Comparison of ENCODE assay signal across 19 cellular contexts in the genomic region with DNA sequence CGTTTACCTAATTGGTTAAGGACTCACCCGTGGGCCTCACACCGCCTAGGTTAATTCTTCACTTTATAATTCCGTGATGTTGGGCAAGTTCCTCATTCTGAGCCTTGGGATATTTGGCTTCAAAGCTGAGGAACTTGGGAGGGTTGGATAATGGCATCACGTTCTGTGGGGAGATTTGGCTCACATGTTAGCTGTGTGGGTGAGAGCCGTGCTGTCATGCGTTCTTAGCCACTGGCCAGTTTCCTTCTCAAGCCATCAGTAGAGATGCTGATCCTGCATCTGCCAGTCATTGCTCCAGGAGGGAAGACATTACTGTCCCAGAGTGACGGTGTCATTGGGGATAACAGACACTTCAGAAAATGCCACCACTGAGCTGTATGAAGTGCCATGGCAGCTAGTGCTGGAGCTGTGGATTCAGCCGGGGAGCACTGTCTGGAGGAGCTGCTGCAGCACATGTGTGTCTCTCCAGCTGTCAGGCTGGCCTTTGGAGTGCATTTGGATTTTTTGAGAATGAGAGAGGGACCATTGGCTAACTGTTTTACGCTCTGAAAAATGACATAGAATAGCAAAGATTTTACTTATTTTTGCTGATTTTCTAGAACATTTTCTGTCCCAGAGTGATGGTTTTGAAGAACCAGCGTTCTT. TPM values are rescaled to one million over a fixed set of nuclear protein-coding genes. Genes with fewer than 3 reads are reported as not detected.
DNase-seq lines count a peak whose midpoint lies in the region; ATAC-seq and TF ChIP-seq lines count a peak whose summit lies in the region.
"Had no signal": no experiment of that assay in that cellular context is flagged by ENCODE, and none has a peak within 500 bp of the region (broad histone marks: within the 10 kb centered on the region; RNA-seq: fewer than 3 reads in every experiment).

No MANE protein-coding gene starts in this region.

- no peaks in the 10 kb centered on the region for H3K27me3 ChIP-seq in CD8-positive, alpha-beta memory T cell (ENCODE audit: insufficient read depth, low read length, poor library complexity, severe bottlenecking)
- H3K27me3 ChIP-seq in fibroblast of lung (ENCODE audit: control insufficient read depth, insufficient read depth, low read length) (no peaks in the 10 kb centered on the region), mesendoderm (ENCODE audit: insufficient read depth, low read length, poor library complexity) (no peaks in the 10 kb centered on the region)
- H3K27me3 ChIP-seq: esophagus muscularis mucosa, sigmoid colon had no signal

- peaks cover 81 to 96% (median 91%) of the 10 kb centered on the region in 3 donors for H3K4me1 Mint-ChIP-seq in CD8-positive, alpha-beta memory T cell
- H3K4me1 Mint-ChIP-seq in progenitor cell of endocrine pancreas (ENCODE audit: low read depth), result peaks cover 24% of the 10 kb centered on the region

- peaks cover 91% of the 10 kb centered on the region for H3K79me2 ChIP-seq in fibroblast of lung (ENCODE audit: control insufficient read depth, insufficient read depth, low read length)
- H3K79me2 ChIP-seq in mesendoderm (ENCODE audit: control insufficient read depth, insufficient read depth, low read length), result peaks cover 61% of the 10 kb centered on the region

- no CpG with 5 or more reads among the region's 11 CpGs for WGBS in mesendoderm (ENCODE audit: extremely low coverage, insufficient coverage, low lambda C conversion rate)

- H2BK120ac ChIP-seq in mesendoderm (ENCODE audit: low read depth, low read length), result no peak overlapping the region

- H3K4me3 Mint-ChIP-seq in CD8-positive, alpha-beta memory T cell, result peak overlapping the region in 2 of 7 donors; percentile 37 to 41
- no peak overlapping the region for H3K4me3 Mint-ChIP-seq in progenitor cell of endocrine pancreas (ENCODE audit: low read depth)

- POLR2A ChIA-PET in CD8-positive, alpha-beta memory T cell (lab: Charles Lee), result no interaction called here

- H2AK5ac ChIP-seq in mesendoderm (ENCODE audit: low read length), result no peak overlapping the region

- no peaks in the 10 kb centered on the region for H3K9me3 Mint-ChIP-seq in CD8-positive, alpha-beta memory T cell
- H3K9me3 Mint-ChIP-seq in progenitor cell of endocrine pancreas (ENCODE audit: low read depth), result no peaks in the 10 kb centered on the region
- H3K9me3 Mint-ChIP-seq: activated T-helper 2 cell treated with anti-CD3 and anti-CD28 coated beads, Interferon-gamma antibody, Interleukin-2, Interleukin-4, amounts not matched to agents 10 μg/mL and 5 μg/mL and 100 μg/mL, durations not matched to agents 14 hours and 24 hours and 36 hours had no signal

- no peak overlapping the region for H3K56ac ChIP-seq in mesendoderm (ENCODE audit: low read length)

- H3K4ac ChIP-seq in mesendoderm (ENCODE audit: low read depth, low read length), result no peak overlapping the region

- H3K36me3 Mint-ChIP-seq in CD8-positive, alpha-beta memory T cell, result no peaks in the 10 kb centered on the region
- no peaks in the 10 kb centered on the region for H3K36me3 Mint-ChIP-seq in progenitor cell of endocrine pancreas (ENCODE audit: insufficient read depth)

- peaks cover 38% of the 10 kb centered on the region for H3K79me1 ChIP-seq in mesendoderm (ENCODE audit: low read length)

- no peaks in the 10 kb centered on the region for H3K9me3 ChIP-seq in CD8-positive, alpha-beta memory T cell (ENCODE audit: low read length)
- H3K9me3 ChIP-seq in KOPT-K1 (ENCODE audit: insufficient read depth, low read length, poor library complexity, severe bottlenecking), result no peaks in the 10 kb centered on the region
- no peaks in the 10 kb centered on the region for H3K9me3 ChIP-seq in fibroblast of lung (ENCODE audit: control insufficient read depth, insufficient read depth, low read depth, low read length)
- H3K9me3 ChIP-seq: esophagus muscularis mucosa, HAP-1, sigmoid colon had no signal

- H4K20me1 ChIP-seq in fibroblast of lung (ENCODE audit: control insufficient read depth, extremely low read depth, insufficient read depth, low read length), result no peaks in the 10 kb centered on the region

- H3K4me3 ChIP-seq in CD8-positive, alpha-beta memory T cell (ENCODE audit: low read length), result no peak overlapping the region
- H3K4me3 ChIP-seq in fibroblast of lung (replicated peaks in 1 of 4; ENCODE audit: control extremely low read depth in 1 of 4, insufficient read depth in 1 of 4, low read depth in 3 of 4, low read length in 4 of 4), result no peak overlapping the region
- no peak overlapping the region for H3K4me3 ChIP-seq in mesendoderm (ENCODE audit: low read length)
- H3K4me3 ChIP-seq: esophagus muscularis mucosa, HAP-1, sigmoid colon had no signal

- H2BK5ac ChIP-seq in mesendoderm (ENCODE audit: low read length), result no peak overlapping the region

- H3K27ac ChIP-seq in CD8-positive, alpha-beta memory T cell (ENCODE audit: low read depth, low read length), result no peak overlapping the region
- H3K27ac ChIP-seq in KOPT-K1 (ENCODE audit: low read depth, low read length, poor library complexity, severe bottlenecking) (peak overlapping the region; percentile 24), fibroblast of lung (ENCODE audit: insufficient read depth, low read length) (peak overlapping the region; percentile 19), mesendoderm (ENCODE audit: low read depth, low read length) (no peak overlapping the region)
- H3K27ac ChIP-seq: sigmoid colon had no signal

- peak overlapping the region in 6 of 8 donors; percentile 5 to 84 (median 68) for H3K27ac Mint-ChIP-seq in CD8-positive, alpha-beta memory T cell
- peak overlapping the region; percentile 37 for H3K27ac Mint-ChIP-seq in progenitor cell of endocrine pancreas
- H3K27ac Mint-ChIP-seq: activated T-helper 2 cell treated with anti-CD3 and anti-CD28 coated beads, Interferon-gamma antibody, Interleukin-2, Interleukin-4, amounts not matched to agents 10 μg/mL and 5 μg/mL and 100 μg/mL, durations not matched to agents 14 hours and 24 hours and 36 hours had no signal

- no peak overlapping the region for H2BK15ac ChIP-seq in mesendoderm (replicated peaks; ENCODE audit: low read depth)

- no peak overlapping the region for H4K8ac ChIP-seq in mesendoderm (ENCODE audit: low read depth, low read length)

- H3K18ac ChIP-seq in mesendoderm (ENCODE audit: low read length), result no peak overlapping the region

- no peak overlapping the region for H4K5ac ChIP-seq in mesendoderm (ENCODE audit: low read length)

- CTCF ChIA-PET in CD8-positive, alpha-beta memory T cell (lab: Charles Lee), result no interaction called here

- no peak overlapping the region for H2AFZ ChIP-seq in fibroblast of lung (ENCODE audit: low read length)

- DNase-seq in CD8-positive, alpha-beta memory T cell, result no peak
- DNase-seq in fibroblast of lung (ENCODE audit: low read depth in 2 of 2) (peak in 1 of 2 donors; percentile 40), progenitor cell of endocrine pancreas (ENCODE audit: low spot score, unreplicated experiment) (no peak), mesendoderm (no peak)
- DNase-seq in stimulated activated CD4-positive, alpha-beta T cell treated with anti-CD3 and anti-CD28 coated beads, Interleukin-2, amount 100 ng/mL, for 24 hours, result no peak
- DNase-seq: activated CD4-positive, alpha-beta T cell treated with anti-CD3 and anti-CD28 coated beads, Interleukin-2, amount 50 U/mL, for 48 hours; anterior cingulate cortex; cortex of kidney; DMS79; NCI-H1105; NCI-H226; sigmoid colon; stimulated activated naive CD8-positive, alpha-beta T cell treated with anti-CD3 and anti-CD28 coated beads, Interleukin-15, Interleukin-2, amounts not matched to agents 100 U/mL and 50 U/mL, for 24 hours had no signal

- no peaks in the 10 kb centered on the region for H3K27me3 Mint-ChIP-seq in CD8-positive, alpha-beta memory T cell
- H3K27me3 Mint-ChIP-seq in progenitor cell of endocrine pancreas, result no peaks in the 10 kb centered on the region

- ATAC-seq in GM21619 (IDR thresholded peaks at IDR 0.05; ENCODE audit: unreplicated experiment) (no peak), HG03175 (IDR thresholded peaks at IDR 0.05; ENCODE audit: unreplicated experiment) (no peak)
- ATAC-seq: stimulated activated naive CD8-positive, alpha-beta T cell treated with anti-CD3 and anti-CD28 coated beads, Interleukin-15, Interleukin-2, amounts not matched to agents 100 U/mL and 50 U/mL, for 24 hours had no signal

- no peaks in the 10 kb centered on the region for H3K36me3 ChIP-seq in CD8-positive, alpha-beta memory T cell (ENCODE audit: insufficient read depth, low read length)
- H3K36me3 ChIP-seq in KOPT-K1 (ENCODE audit: insufficient read depth, low read length) (no peaks in the 10 kb centered on the region), fibroblast of lung (ENCODE audit: control insufficient read depth, insufficient read depth, low read length) (no peaks in the 10 kb centered on the region), mesendoderm (ENCODE audit: control insufficient read depth, insufficient read depth, low read length) (no peaks in the 10 kb centered on the region)
- H3K36me3 ChIP-seq: esophagus muscularis mucosa, HAP-1, sigmoid colon had no signal

- H3K9ac ChIP-seq in fibroblast of lung (ENCODE audit: insufficient read depth, low read length), result no peak overlapping the region
- H3K9ac ChIP-seq in mesendoderm (ENCODE audit: low read length), result no peak overlapping the region

- TF ChIP-seq CTCF in fibroblast of lung (conservative IDR thresholded peaks at IDR 0.05 in 1 of 2, IDR thresholded peaks at IDR 0.05 in 1 of 2; ENCODE audit: low read depth in 1 of 2, low read length in 2 of 2) (no peak), progenitor cell of endocrine pancreas (IDR thresholded peaks at IDR 0.05; ENCODE audit: unreplicated experiment) (no peak)

- peaks cover 71% of the 10 kb centered on the region for H3K4me1 ChIP-seq in CD8-positive, alpha-beta memory T cell (ENCODE audit: insufficient read depth, low read length)
- H3K4me1 ChIP-seq in fibroblast of lung (ENCODE audit: control insufficient read depth, extremely low read depth, insufficient read depth, low read length) (peaks cover 36% of the 10 kb centered on the region), mesendoderm (ENCODE audit: control insufficient read depth, low read depth, low read length) (peaks cover 3% of the 10 kb centered on the region)
- H3K4me1 ChIP-seq: HAP-1 had no signal

- peak overlapping the region; percentile 33 for H3K4me2 ChIP-seq in fibroblast of lung (ENCODE audit: extremely low read depth, insufficient read depth, low read length)
- H3K4me2 ChIP-seq in mesendoderm (ENCODE audit: low read length), result no peak overlapping the region

- H3K23ac ChIP-seq in mesendoderm (ENCODE audit: low read length), result no peak overlapping the region

RNA-seq across cellular contexts. Expression of gene IGF2R, which starts 16.5 kb away (rescaled TPM):
- total RNA-seq in CD8-positive, alpha-beta memory T cell, result 10 to 100 TPM; 91.4 to 93.7 TPM
- 27.5 TPM for polyA plus RNA-seq in CD8-positive, alpha-beta memory T cell
- total RNA-seq in fibroblast of lung (233 and 300 TPM in 2 replicates), progenitor cell of endocrine pancreas (144 and 147 TPM in 2 replicates)
- 37.6 and 48.5 TPM in 2 replicates for polyA plus RNA-seq in fibroblast of lung
- polyA plus RNA-seq in fibroblast of lung (2012), result 74.0 and 84.4 TPM in 2 replicates
- 166 and 254 TPM in 2 replicates for polyA minus RNA-seq in fibroblast of lung (ENCODE audit: low replicate concordance)
- polyA plus RNA-seq in mesendoderm (2013, experiment 1 of 2), result 19.9 TPM
- polyA plus RNA-seq in mesendoderm (2013, experiment 2 of 2), result 19.9 TPM

Comparison
In these comparisons a context has a peak if more than half of its experiments do, and no peak if none do; other contexts are left out.
1. H3K27ac ChIP-seq: peak in KOPT-K1 (single experiment) and fibroblast of lung (single experiment); none in CD8-positive, alpha-beta memory T cell (single experiment) and mesendoderm (single experiment).